Comparison of ENCODE assay signal across 11 cellular contexts in genomic region chr10:48505394-48506112, GRCh38.
DNase-seq lines count a peak whose midpoint lies in the region; ATAC-seq and TF ChIP-seq lines count a peak whose summit lies in the region.
"Had no signal": no experiment of that assay in that cellular context is flagged by ENCODE, and none has a peak within 500 bp of the region (broad histone marks: within the 10 kb centered on the region; RNA-seq: fewer than 3 reads in every experiment).

No MANE protein-coding gene starts in this region.

- peaks cover 7% of the 10 kb centered on the region for H3K36me3 Mint-ChIP-seq in MCF 10A (ENCODE audit: insufficient read depth, unreplicated experiment)

- no TSS peak for BruUV-seq in MCF 10A (replicated peaks; lab: Mats Ljungman, UMichigan)

- in situ Hi-C loops in SK-MEL-5 (cut with HindIII; ENCODE audit: low pct_unique_long_range_greater_than_20kb, low sequenced_read_pairs), result no loop called here

- peak; percentile 5 for DNase-seq in MCF 10A (ENCODE audit: unreplicated experiment)
- no peak for DNase-seq in breast epithelium (ENCODE audit: low spot score in 2 of 2)
- DNase-seq in SK-MEL-5 (ENCODE audit: low read depth, low spot score), result peak; percentile 33
- DNase-seq in fibroblast of villous mesenchyme (ENCODE audit: low read depth), result no peak
- DNase-seq in upper lobe of right lung, result no peak
- no peak for DNase-seq in islet precursor cell
- no peak for DNase-seq in HUDEP-2 (lab: John Stamatoyannopoulos, UW; ENCODE audit: unreplicated experiment in 76 of 76)
- DNase-seq: activated gamma-delta T cell treated with Interleukin-2 at 50 U/mL for 16 hours, transverse colon had no signal

- TF ChIP-seq CTCF in MCF 10A (IDR thresholded peaks at IDR 0.05; ENCODE audit: unreplicated experiment) (no peak), breast epithelium (IDR thresholded peaks at IDR 0.05) (no peak), fibroblast of villous mesenchyme (IDR thresholded peaks at IDR 0.05; ENCODE audit: insufficient read depth, low read depth, low read length) (peak; percentile 50), upper lobe of right lung (IDR thresholded peaks at IDR 0.05) (no peak)

- H3K27me3 Mint-ChIP-seq in MCF 10A (ENCODE audit: insufficient read depth, unreplicated experiment), result no peaks in the 10 kb centered on the region

- H3K4me3 ChIP-seq in breast epithelium (no peak overlapping the region), fibroblast of villous mesenchyme (ENCODE audit: low read depth, low read length) (no peak overlapping the region), upper lobe of right lung (no peak overlapping the region)
- H3K4me3 ChIP-seq: ovary, transverse colon had no signal

- H3K4me1 ChIP-seq in breast epithelium (no peaks in the 10 kb centered on the region), upper lobe of right lung (peaks cover 12% of the 10 kb centered on the region)
- H3K4me1 ChIP-seq: transverse colon had no signal

- H3K4me1 Mint-ChIP-seq in MCF 10A (ENCODE audit: insufficient read depth, unreplicated experiment), result peaks cover 5% of the 10 kb centered on the region

- no peaks in the 10 kb centered on the region for H3K9me3 Mint-ChIP-seq in MCF 10A (ENCODE audit: unreplicated experiment)

- intact Hi-C loops in MCF 10A (cut with micrococcal nuclease), result no loop called here
- intact Hi-C loops in breast epithelium (cut with DNase I; ENCODE audit: low total_unique reads), result no loop called here
- intact Hi-C loops in upper lobe of right lung (cut with DNase I), result no loop called here

- POLR2A ChIA-PET in MCF 10A (lab: Yijun Ruan, JAX), result no interaction called here

- CTCF ChIA-PET in MCF 10A (lab: Yijun Ruan, JAX), result interaction anchor here (1.0 to 2.5 kb wide), 3 partner anchors 18 to 142 kb away, joined by 3 to 17 read pairs (median 3); no protein-coding TSS in a partner anchor

- H3K27ac Mint-ChIP-seq in MCF 10A (ENCODE audit: low read depth, unreplicated experiment), result no peak overlapping the region

- H3K27me3 ChIP-seq in breast epithelium (no peaks in the 10 kb centered on the region), upper lobe of right lung (no peaks in the 10 kb centered on the region)
- H3K27me3 ChIP-seq: ovary, transverse colon had no signal

- H3K4me3 Mint-ChIP-seq in MCF 10A (ENCODE audit: unreplicated experiment), result no peak overlapping the region

- TF ChIP-seq POLR2A in breast epithelium (IDR thresholded peaks at IDR 0.05), result no peak

- ATAC-seq in upper lobe of right lung, result peak; percentile 74
- no peak for ATAC-seq in HG03442 (IDR thresholded peaks at IDR 0.05; ENCODE audit: unreplicated experiment)

- no peak overlapping the region for H3K27ac ChIP-seq in breast epithelium
- no peak overlapping the region for H3K27ac ChIP-seq in upper lobe of right lung
- H3K27ac ChIP-seq: ovary, transverse colon had no signal

- H3K36me3 ChIP-seq in breast epithelium, result no peaks in the 10 kb centered on the region
- no peaks in the 10 kb centered on the region for H3K36me3 ChIP-seq in upper lobe of right lung
- H3K36me3 ChIP-seq: ovary, transverse colon had no signal

- H3K9me3 ChIP-seq in breast epithelium, result no peaks in the 10 kb centered on the region
- no peaks in the 10 kb centered on the region for H3K9me3 ChIP-seq in upper lobe of right lung
- H3K9me3 ChIP-seq: ovary, transverse colon had no signal

Comparison
In these comparisons a context has a peak if more than half of its experiments do, and no peak if none do; other contexts are left out.
1. DNase-seq: peak in MCF 10A (single experiment) and SK-MEL-5 (single experiment); none in breast epithelium (0 of 2), fibroblast of villous mesenchyme (single experiment), upper lobe of right lung (single experiment), islet precursor cell (single experiment) and HUDEP-2 (0 of 76).